In the genomic region with DNA sequence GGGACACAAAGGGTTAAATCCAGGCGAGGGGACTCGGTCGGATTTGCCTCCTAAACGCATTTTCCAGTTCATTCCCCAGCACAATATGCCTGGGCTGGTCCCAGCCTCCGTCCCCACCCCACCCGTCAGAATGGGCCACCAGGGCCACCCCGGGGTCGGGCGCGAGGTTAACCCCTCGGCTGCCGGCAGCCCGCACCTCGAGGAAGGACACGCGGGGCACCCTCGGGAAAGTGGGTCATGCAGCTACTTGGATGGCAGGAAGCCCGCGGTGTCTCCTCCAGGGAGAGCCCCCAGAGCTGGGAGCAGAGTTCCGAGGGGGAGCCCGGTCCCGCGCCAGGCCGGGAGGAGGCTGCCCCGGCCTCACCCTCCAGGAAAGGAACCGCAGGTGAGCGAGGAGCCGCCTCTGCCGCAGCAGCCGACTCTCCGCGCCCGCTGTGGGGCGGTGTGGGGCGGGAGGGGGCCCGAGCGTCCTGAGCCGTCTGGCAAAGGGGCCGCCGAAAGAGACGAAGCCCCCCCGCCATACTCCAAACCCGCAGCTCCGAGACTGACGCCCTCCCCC, we compare ENCODE assay signal across 8 cellular contexts.
A peak's percentile ranks its signal among the peaks of the same experiment; 100 is the strongest.
DNase-seq lines count a peak whose midpoint lies in the region; ATAC-seq, FAIRE-seq and TF ChIP-seq lines count a peak whose summit lies in the region.

No MANE protein-coding gene starts in this region.

- H4K20me1 ChIP-seq in BLaER1 treated with 17β-estradiol and CSF1 and Interleukin-3, amounts not matched to agents 10 nM and 100 nM, result peaks cover 0 to 58% (median 54%) of the 10 kb centered on the region in 11 experiments; a peak in 19 of 22 replicates

- peak overlapping the region; percentile 53 to 88 (median 82); a peak in 21 of 22 replicates for H3K9ac ChIP-seq in BLaER1 treated with 17β-estradiol and CSF1 and Interleukin-3, amounts not matched to agents 10 nM and 100 nM

- peak; percentile 15 for DNase-seq in H54 (ENCODE audit: insufficient read length, low spot score)
- DNase-seq in WERI-Rb-1, result peak; percentile 36
- DNase-seq in fibroblast of pulmonary artery (ENCODE audit: low read depth), result no peak
- DNase-seq in epidermal melanocyte (ENCODE audit: insufficient read length, low spot score), result no peak
- no peak for DNase-seq in SIG-M5 treated with dmso at 0.1 percent for 504 hours (lab: John Stamatoyannopoulos, UW; ENCODE audit: unreplicated experiment)

- no peak overlapping the region for H2AFZ ChIP-seq in neuron (ENCODE audit: low read depth, low read length)

- H3K4me2 ChIP-seq in BLaER1 treated with 17β-estradiol and CSF1 and Interleukin-3, amounts not matched to agents 10 nM and 100 nM, result peak overlapping the region; percentile 95 to 100 (median 99)

- TF ChIP-seq POLR2A in H54 (IDR thresholded peaks at IDR 0.05; ENCODE audit: low read depth, low read length), result no peak

- H3K36me3 ChIP-seq in BLaER1 treated with 17β-estradiol and CSF1 and Interleukin-3, amounts not matched to agents 10 nM and 100 nM, result no peaks in the 10 kb centered on the region
- H3K36me3 ChIP-seq in WERI-Rb-1 (peaks cover 12% of the 10 kb centered on the region), neuron (ENCODE audit: insufficient read depth, low read length) (no peaks in the 10 kb centered on the region)

- no peak for ATAC-seq in HG03354 (IDR thresholded peaks at IDR 0.05; ENCODE audit: poor library complexity, severe bottlenecking, unreplicated experiment)

- H3K4me3 ChIP-seq in BLaER1 treated with 17β-estradiol and CSF1 and Interleukin-3, amounts not matched to agents 10 nM and 100 nM, result peak overlapping the region; percentile 79 to 91 (median 85)
- H3K4me3 ChIP-seq in WERI-Rb-1 (ENCODE audit: low read depth, low read length), result peak overlapping the region; percentile 66
- peak overlapping the region; percentile 65 for H3K4me3 ChIP-seq in fibroblast of pulmonary artery (replicated peaks; ENCODE audit: low read depth, low read length)
- H3K4me3 ChIP-seq in neuron (ENCODE audit: low read length), result peak overlapping the region; percentile 93

- peak overlapping the region in 2 of 11 experiments; percentile 16 to 73; a peak in 3 of 22 replicates for H3K27ac ChIP-seq in BLaER1 treated with 17β-estradiol and CSF1 and Interleukin-3, amounts not matched to agents 10 nM and 100 nM
- peak overlapping the region; percentile 84 for H3K27ac ChIP-seq in WERI-Rb-1

- H3K9me3 ChIP-seq in BLaER1 treated with 17β-estradiol and CSF1 and Interleukin-3, amounts not matched to agents 10 nM and 100 nM (replicated peaks in 1 of 11), result peaks cover 0 to 5% (median 0%) of the 10 kb centered on the region in 11 experiments; a peak in 6 of 22 replicates
- H3K9me3 ChIP-seq in WERI-Rb-1 (ENCODE audit: severe bottlenecking), result no peaks in the 10 kb centered on the region
- no peaks in the 10 kb centered on the region for H3K9me3 ChIP-seq in neuron (ENCODE audit: low read length)

- H3K4me1 ChIP-seq in BLaER1 treated with 17β-estradiol and CSF1 and Interleukin-3, amounts not matched to agents 10 nM and 100 nM, result peaks cover 26 to 64% (median 59%) of the 10 kb centered on the region in 10 experiments
- H3K4me1 ChIP-seq in neuron (ENCODE audit: insufficient read depth, low read length), result peaks cover 26% of the 10 kb centered on the region

- TF ChIP-seq CTCF in WERI-Rb-1 (IDR thresholded peaks at IDR 0.05; ENCODE audit: low read depth, low read length), result peak; percentile 41
- TF ChIP-seq CTCF in fibroblast of pulmonary artery (IDR thresholded peaks at IDR 0.05; ENCODE audit: low read length, missing control alignments), result no peak

- H3K27me3 ChIP-seq in BLaER1 treated with 17β-estradiol and CSF1 and Interleukin-3, amounts not matched to agents 10 nM and 100 nM, result peaks cover 8 to 25% (median 18%) of the 10 kb centered on the region in 11 experiments; a peak in 15 of 22 replicates
- no peaks in the 10 kb centered on the region for H3K27me3 ChIP-seq in WERI-Rb-1 (ENCODE audit: insufficient read depth, low read depth, severe bottlenecking)
- peaks cover 4% of the 10 kb centered on the region for H3K27me3 ChIP-seq in neuron (ENCODE audit: insufficient read depth, low read length)

- no peak for FAIRE-seq in H54 (lab: Jason Lieb, UNC)

Comparison
In these comparisons a context has a peak if more than half of its experiments do, and no peak if none do; other contexts are left out.
1. DNase-seq: peak in H54 (single experiment) and WERI-Rb-1 (single experiment); none in fibroblast of pulmonary artery (single experiment), epidermal melanocyte (single experiment) and SIG-M5 treated with dmso at 0.1 percent for 504 hours (single experiment).
2. Peak in every context shown above with its lines, with median percentiles within 50 percentile points of each other: H3K4me3 ChIP-seq.